Comparison of ENCODE assay signal across 1 cellular context in genomic region chr1:17053685-17054410, GRCh38.
TF ChIP-seq lines count a peak whose summit lies in the region.

Gene SDHB (minus strand): TSS chr1:17054032. CDS start chr1:17054019, 13 bp downstream.

TF ChIP-seq in GM12878, 131 proteins besides CTCF, POLR2A, EP300 and RAD21 (continued from another document and continues in another):
- no peak for TF ChIP-seq JUNB (IDR thresholded peaks at IDR 0.05)
- TF ChIP-seq, protein P1, sequence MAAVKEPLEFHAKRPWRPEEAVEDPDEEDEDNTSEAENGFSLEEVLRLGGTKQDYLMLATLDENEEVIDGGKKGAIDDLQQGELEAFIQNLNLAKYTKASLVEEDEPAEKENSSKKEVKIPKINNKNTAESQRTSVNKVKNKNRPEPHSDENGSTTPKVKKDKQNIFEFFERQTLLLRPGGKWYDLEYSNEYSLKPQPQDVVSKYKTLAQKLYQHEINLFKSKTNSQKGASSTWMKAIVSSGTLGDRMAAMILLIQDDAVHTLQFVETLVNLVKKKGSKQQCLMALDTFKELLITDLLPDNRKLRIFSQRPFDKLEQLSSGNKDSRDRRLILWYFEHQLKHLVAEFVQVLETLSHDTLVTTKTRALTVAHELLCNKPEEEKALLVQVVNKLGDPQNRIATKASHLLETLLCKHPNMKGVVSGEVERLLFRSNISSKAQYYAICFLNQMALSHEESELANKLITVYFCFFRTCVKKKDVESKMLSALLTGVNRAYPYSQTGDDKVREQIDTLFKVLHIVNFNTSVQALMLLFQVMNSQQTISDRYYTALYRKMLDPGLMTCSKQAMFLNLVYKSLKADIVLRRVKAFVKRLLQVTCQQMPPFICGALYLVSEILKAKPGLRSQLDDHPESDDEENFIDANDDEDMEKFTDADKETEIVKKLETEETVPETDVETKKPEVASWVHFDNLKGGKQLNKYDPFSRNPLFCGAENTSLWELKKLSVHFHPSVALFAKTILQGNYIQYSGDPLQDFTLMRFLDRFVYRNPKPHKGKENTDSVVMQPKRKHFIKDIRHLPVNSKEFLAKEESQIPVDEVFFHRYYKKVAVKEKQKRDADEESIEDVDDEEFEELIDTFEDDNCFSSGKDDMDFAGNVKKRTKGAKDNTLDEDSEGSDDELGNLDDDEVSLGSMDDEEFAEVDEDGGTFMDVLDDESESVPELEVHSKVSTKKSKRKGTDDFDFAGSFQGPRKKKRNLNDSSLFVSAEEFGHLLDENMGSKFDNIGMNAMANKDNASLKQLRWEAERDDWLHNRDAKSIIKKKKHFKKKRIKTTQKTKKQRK (IDR thresholded peaks at IDR 0.05; ENCODE audit: low read depth, low read length), result no peak
- TF ChIP-seq, protein P2, sequence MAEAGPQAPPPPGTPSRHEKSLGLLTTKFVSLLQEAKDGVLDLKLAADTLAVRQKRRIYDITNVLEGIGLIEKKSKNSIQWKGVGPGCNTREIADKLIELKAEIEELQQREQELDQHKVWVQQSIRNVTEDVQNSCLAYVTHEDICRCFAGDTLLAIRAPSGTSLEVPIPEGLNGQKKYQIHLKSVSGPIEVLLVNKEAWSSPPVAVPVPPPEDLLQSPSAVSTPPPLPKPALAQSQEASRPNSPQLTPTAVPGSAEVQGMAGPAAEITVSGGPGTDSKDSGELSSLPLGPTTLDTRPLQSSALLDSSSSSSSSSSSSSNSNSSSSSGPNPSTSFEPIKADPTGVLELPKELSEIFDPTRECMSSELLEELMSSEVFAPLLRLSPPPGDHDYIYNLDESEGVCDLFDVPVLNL (IDR thresholded peaks at IDR 0.05; ENCODE audit: low read depth, low read length), result 0 out of 2 replicates have a peak, but pooled peaks have one; percentile 35
- TF ChIP-seq ZNF207 (IDR thresholded peaks at IDR 0.05; ENCODE audit: borderline replicate concordance), result no peak
- no peak for TF ChIP-seq PAX8 (IDR thresholded peaks at IDR 0.05)
- TF ChIP-seq KDM1A (IDR thresholded peaks at IDR 0.05; ENCODE audit: borderline replicate concordance), result no peak
- peak; percentile 66; the same call in 1 of the 2 replicates for TF ChIP-seq CBFB (IDR thresholded peaks at IDR 0.05; ENCODE audit: low read depth)
- TF ChIP-seq ZBTB33 (IDR thresholded peaks at IDR 0.05), result no peak
- TF ChIP-seq PKNOX1 (IDR thresholded peaks at IDR 0.05), result peak; percentile 76
- TF ChIP-seq SIN3A (IDR thresholded peaks at IDR 0.05; ENCODE audit: low read depth, low read length), result peak; percentile 84; the same call in 1 of the 2 replicates
- TF ChIP-seq, protein P3, sequence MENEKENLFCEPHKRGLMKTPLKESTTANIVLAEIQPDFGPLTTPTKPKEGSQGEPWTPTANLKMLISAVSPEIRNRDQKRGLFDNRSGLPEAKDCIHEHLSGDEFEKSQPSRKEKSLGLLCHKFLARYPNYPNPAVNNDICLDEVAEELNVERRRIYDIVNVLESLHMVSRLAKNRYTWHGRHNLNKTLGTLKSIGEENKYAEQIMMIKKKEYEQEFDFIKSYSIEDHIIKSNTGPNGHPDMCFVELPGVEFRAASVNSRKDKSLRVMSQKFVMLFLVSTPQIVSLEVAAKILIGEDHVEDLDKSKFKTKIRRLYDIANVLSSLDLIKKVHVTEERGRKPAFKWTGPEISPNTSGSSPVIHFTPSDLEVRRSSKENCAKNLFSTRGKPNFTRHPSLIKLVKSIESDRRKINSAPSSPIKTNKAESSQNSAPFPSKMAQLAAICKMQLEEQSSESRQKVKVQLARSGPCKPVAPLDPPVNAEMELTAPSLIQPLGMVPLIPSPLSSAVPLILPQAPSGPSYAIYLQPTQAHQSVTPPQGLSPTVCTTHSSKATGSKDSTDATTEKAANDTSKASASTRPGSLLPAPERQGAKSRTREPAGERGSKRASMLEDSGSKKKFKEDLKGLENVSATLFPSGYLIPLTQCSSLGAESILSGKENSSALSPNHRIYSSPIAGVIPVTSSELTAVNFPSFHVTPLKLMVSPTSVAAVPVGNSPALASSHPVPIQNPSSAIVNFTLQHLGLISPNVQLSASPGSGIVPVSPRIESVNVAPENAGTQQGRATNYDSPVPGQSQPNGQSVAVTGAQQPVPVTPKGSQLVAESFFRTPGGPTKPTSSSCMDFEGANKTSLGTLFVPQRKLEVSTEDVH (IDR thresholded peaks at IDR 0.05; ENCODE audit: low read depth, partially characterized antibody), result no peak
- 0 out of 2 replicates have a peak, but pooled peaks have one; percentile 41 for TF ChIP-seq SMAD5 (IDR thresholded peaks at IDR 0.05; ENCODE audit: low read depth)
- TF ChIP-seq ASH2L (IDR thresholded peaks at IDR 0.05; ENCODE audit: borderline replicate concordance, low read depth), result no peak
- TF ChIP-seq ATF3 (IDR thresholded peaks at IDR 0.05; ENCODE audit: borderline replicate concordance, extremely low read depth, low read depth, low read length), result no peak
- no peak for TF ChIP-seq BCL11A (IDR thresholded peaks at IDR 0.05; ENCODE audit: low read depth, low read length)
- TF ChIP-seq YY1 (IDR thresholded peaks at IDR 0.05; ENCODE audit: low read depth, low read length), result peak; percentile 99
- peak; percentile 38; the same call in 1 of the 2 replicates for TF ChIP-seq LARP7 (IDR thresholded peaks at IDR 0.05)
- TF ChIP-seq RB1 (IDR thresholded peaks at IDR 0.05; ENCODE audit: borderline replicate concordance), result no peak; the same call in 1 of the 2 replicates
- no peak for TF ChIP-seq WRNIP1 (IDR thresholded peaks at IDR 0.05; ENCODE audit: borderline replicate concordance, low read depth, low read length)
- no peak for TF ChIP-seq HDAC6 (IDR thresholded peaks at IDR 0.05; ENCODE audit: unreplicated experiment)
- no peak for TF ChIP-seq NR2C2 (IDR thresholded peaks at IDR 0.05; ENCODE audit: borderline replicate concordance, control insufficient read depth, insufficient read length, low read depth)
- TF ChIP-seq USF2 (IDR thresholded peaks at IDR 0.05; ENCODE audit: borderline replicate concordance, low read depth, low read length), result peak; percentile 45; the same call in 1 of the 2 replicates
- no peak for TF ChIP-seq ZNF622 (IDR thresholded peaks at IDR 0.05)
- TF ChIP-seq, protein P4, sequence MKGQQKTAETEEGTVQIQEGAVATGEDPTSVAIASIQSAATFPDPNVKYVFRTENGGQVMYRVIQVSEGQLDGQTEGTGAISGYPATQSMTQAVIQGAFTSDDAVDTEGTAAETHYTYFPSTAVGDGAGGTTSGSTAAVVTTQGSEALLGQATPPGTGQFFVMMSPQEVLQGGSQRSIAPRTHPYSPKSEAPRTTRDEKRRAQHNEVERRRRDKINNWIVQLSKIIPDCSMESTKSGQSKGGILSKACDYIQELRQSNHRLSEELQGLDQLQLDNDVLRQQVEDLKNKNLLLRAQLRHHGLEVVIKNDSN (IDR thresholded peaks at IDR 0.05; ENCODE audit: borderline replicate concordance, extremely low read length, insufficient read depth, low read depth, low read length), result peak; percentile 65
- no peak for TF ChIP-seq SPI1 (IDR thresholded peaks at IDR 0.05; ENCODE audit: borderline replicate concordance, insufficient read depth, low read depth, low read length)
- TF ChIP-seq SREBF1 (IDR thresholded peaks at IDR 0.05; ENCODE audit: low read length), result no peak
- TF ChIP-seq TAF1 (IDR thresholded peaks at IDR 0.05; ENCODE audit: borderline replicate concordance, low read depth, low read length), result peak; percentile 86
- TF ChIP-seq NRF1 (conservative IDR thresholded peaks at IDR 0.05; ENCODE audit: low read depth, low read length), result peak; percentile 86
- TF ChIP-seq ZSCAN29 (IDR thresholded peaks at IDR 0.05), result no peak
- TF ChIP-seq ELK1 (IDR thresholded peaks at IDR 0.05; ENCODE audit: low read depth, low read length), result peak; percentile 76; the same call in 1 of the 2 replicates
- TF ChIP-seq CREB1 (IDR thresholded peaks at IDR 0.05; ENCODE audit: low read depth), result peak; percentile 86
- peak; percentile 67 for TF ChIP-seq HCFC1 (IDR thresholded peaks at IDR 0.05; ENCODE audit: low read length)
- peak; percentile 87 for TF ChIP-seq CREM (IDR thresholded peaks at IDR 0.05; ENCODE audit: low read depth)
- no peak for TF ChIP-seq TCF12 (IDR thresholded peaks at IDR 0.05; ENCODE audit: low read depth, low read length)
- 0 out of 2 replicates have a peak, but pooled peaks have one; percentile 62 for TF ChIP-seq BACH1 (IDR thresholded peaks at IDR 0.05; ENCODE audit: borderline replicate concordance)
- TF ChIP-seq, protein P5, sequence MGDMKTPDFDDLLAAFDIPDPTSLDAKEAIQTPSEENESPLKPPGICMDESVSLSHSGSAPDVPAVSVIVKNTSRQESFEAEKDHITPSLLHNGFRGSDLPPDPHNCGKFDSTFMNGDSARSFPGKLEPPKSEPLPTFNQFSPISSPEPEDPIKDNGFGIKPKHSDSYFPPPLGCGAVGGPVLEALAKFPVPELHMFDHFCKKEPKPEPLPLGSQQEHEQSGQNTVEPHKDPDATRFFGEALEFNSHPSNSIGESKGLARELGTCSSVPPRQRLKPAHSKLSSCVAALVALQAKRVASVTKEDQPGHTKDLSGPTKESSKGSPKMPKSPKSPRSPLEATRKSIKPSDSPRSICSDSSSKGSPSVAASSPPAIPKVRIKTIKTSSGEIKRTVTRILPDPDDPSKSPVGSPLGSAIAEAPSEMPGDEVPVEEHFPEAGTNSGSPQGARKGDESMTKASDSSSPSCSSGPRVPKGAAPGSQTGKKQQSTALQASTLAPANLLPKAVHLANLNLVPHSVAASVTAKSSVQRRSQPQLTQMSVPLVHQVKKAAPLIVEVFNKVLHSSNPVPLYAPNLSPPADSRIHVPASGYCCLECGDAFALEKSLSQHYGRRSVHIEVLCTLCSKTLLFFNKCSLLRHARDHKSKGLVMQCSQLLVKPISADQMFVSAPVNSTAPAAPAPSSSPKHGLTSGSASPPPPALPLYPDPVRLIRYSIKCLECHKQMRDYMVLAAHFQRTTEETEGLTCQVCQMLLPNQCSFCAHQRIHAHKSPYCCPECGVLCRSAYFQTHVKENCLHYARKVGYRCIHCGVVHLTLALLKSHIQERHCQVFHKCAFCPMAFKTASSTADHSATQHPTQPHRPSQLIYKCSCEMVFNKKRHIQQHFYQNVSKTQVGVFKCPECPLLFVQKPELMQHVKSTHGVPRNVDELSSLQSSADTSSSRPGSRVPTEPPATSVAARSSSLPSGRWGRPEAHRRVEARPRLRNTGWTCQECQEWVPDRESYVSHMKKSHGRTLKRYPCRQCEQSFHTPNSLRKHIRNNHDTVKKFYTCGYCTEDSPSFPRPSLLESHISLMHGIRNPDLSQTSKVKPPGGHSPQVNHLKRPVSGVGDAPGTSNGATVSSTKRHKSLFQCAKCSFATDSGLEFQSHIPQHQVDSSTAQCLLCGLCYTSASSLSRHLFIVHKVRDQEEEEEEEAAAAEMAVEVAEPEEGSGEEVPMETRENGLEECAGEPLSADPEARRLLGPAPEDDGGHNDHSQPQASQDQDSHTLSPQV (IDR thresholded peaks at IDR 0.05), result no peak
- peak; percentile 71 for TF ChIP-seq GABPA (IDR thresholded peaks at IDR 0.05; ENCODE audit: low read depth)
- no peak for TF ChIP-seq RCOR1 (conservative IDR thresholded peaks at IDR 0.05; ENCODE audit: low read depth, low read length)
- no peak for TF ChIP-seq ATF2 (IDR thresholded peaks at IDR 0.05; ENCODE audit: low read length)
- TF ChIP-seq HDAC2 (IDR thresholded peaks at IDR 0.05), result no peak
- peak in 1 of 2 experiments; percentile 76; a peak in 2 of 3 replicates for TF ChIP-seq EGR1 (IDR thresholded peaks at IDR 0.05; ENCODE audit: borderline replicate concordance in 1 of 2, low read depth in 2 of 2, low read length in 2 of 2)
- peak; percentile 82; the same call in 1 of the 2 replicates for TF ChIP-seq HDGF (IDR thresholded peaks at IDR 0.05)
- TF ChIP-seq ZNF274 (IDR thresholded peaks at IDR 0.05; ENCODE audit: insufficient read depth, insufficient read length), result no peak
